In the genomic region with DNA sequence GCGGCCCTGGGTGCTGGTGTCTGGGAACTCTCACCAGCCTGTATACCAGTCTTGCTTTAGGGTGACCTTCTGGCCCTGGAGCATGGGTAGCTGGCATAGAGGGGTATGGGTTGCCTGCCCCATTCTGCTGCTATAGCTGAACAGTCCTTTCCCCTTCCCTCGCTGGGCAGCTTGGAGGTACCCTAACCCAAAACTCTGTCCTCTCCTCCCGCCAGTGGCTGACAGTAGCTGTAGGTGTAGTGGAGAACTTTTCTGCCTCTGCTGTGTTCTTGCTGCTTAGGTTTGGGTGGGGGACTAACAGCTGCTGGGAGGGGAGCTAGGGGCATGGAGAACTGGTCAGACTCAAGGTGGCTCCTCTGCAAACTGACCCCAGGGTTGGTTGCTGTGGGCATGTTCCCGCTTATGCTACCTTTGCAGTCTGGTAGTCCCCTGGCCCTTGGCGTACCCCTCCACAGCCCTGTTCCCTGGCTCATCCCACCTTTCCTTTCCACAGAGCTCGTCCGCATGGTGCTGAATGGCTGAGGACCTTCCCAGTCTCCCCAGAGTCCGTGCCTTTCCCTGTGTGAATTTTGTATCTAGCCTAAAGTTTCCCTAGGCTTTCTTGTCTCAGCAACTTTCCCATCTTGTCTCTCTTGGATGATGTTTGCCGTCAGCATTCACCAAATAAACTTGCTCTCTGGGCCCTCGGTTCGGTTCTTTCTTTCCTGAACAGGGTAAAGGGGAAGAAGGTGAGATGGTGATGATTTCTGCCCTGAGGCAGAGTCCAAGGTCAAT, we compare ENCODE assay signal across 8 cellular contexts. TPM values are rescaled to one million over a fixed set of nuclear protein-coding genes. Genes with fewer than 3 reads are reported as not detected.
DNase-seq lines count a peak whose midpoint lies in the region; ATAC-seq and TF ChIP-seq lines count a peak whose summit lies in the region.

No MANE protein-coding gene starts in this region.

- H3K9me3 Mint-ChIP-seq in CD4-positive, alpha-beta memory T cell: no peaks in the 10 kb centered on the region
- H3K9me3 Mint-ChIP-seq in endodermal cell: no peaks in the 10 kb centered on the region

- no peaks in the 10 kb centered on the region for H3K9me2 ChIP-seq in OCI-LY7 (ENCODE audit: insufficient read depth, low read length)

- H3K9me3 ChIP-seq in CD4-positive, alpha-beta memory T cell (ENCODE audit: control insufficient read depth in 1 of 2, low read length in 2 of 2): no peaks in the 10 kb centered on the region
- H3K9me3 ChIP-seq in OCI-LY7 (ENCODE audit: low read length) (no peaks in the 10 kb centered on the region), endodermal cell (ENCODE audit: control insufficient read depth, low read length) (no peaks in the 10 kb centered on the region), osteoblast (ENCODE audit: low read depth, low read length) (no peaks in the 10 kb centered on the region)

- H3K4me1 ChIP-seq in CD4-positive, alpha-beta memory T cell (ENCODE audit: insufficient read depth, low read length): peaks cover 38% of the 10 kb centered on the region
- H3K4me1 ChIP-seq in OCI-LY7 (ENCODE audit: insufficient read depth, low read length, poor library complexity, severe bottlenecking) (peaks cover 32% of the 10 kb centered on the region), endodermal cell (ENCODE audit: control insufficient read depth, insufficient read depth, low read length) (peaks cover 8% of the 10 kb centered on the region), osteoblast (ENCODE audit: insufficient read depth, low read length) (peaks cover 25% of the 10 kb centered on the region)

- no peaks in the 10 kb centered on the region for H3K27me3 ChIP-seq in CD4-positive, alpha-beta memory T cell (ENCODE audit: insufficient read depth, low read length)
- H3K27me3 ChIP-seq in endodermal cell (ENCODE audit: control insufficient read depth, insufficient read depth, low read length, poor library complexity, severe bottlenecking) (no peaks in the 10 kb centered on the region), osteoblast (ENCODE audit: insufficient read depth, low read length) (no peaks in the 10 kb centered on the region)

- H3K4me2 ChIP-seq in OCI-LY7 (ENCODE audit: low read length) (peak overlapping the region; percentile 98), osteoblast (ENCODE audit: insufficient read depth, low read length) (peak overlapping the region; percentile 99)

- H3K79me2 ChIP-seq in OCI-LY7 (ENCODE audit: insufficient read depth, low read depth, low read length): peaks cover 30% of the 10 kb centered on the region
- peaks cover 40% of the 10 kb centered on the region for H3K79me2 ChIP-seq in osteoblast (ENCODE audit: insufficient read depth, low read length)

- CTCF ChIA-PET in CD4-positive, alpha-beta memory T cell (lab: Charles Lee; ENCODE audit: partially characterized antibody): interaction anchor here (0.7 to 3.2 kb wide), 13 partner anchors 9 to 44 kb away, joined by 3 to 12 read pairs (median 5); partner anchors contain the start of genes ESYT1, MYL6B, RPL41 and SMARCC2
- CTCF ChIA-PET in OCI-LY7 (lab: Charles Lee; ENCODE audit: unreplicated experiment): interaction anchor here (0.7 to 1.1 kb wide), 2 partner anchors 29 to 43 kb away, joined by 4 to 5 read pairs; partner anchors contain the start of gene ZC3H10

- peak overlapping the region; percentile 97 for H3K9ac ChIP-seq in endodermal cell (ENCODE audit: extremely low read depth, low read length, poor library complexity, severe bottlenecking)

- H2AFZ ChIP-seq in OCI-LY7 (ENCODE audit: low read length) (no peak overlapping the region), osteoblast (ENCODE audit: low read length) (no peak overlapping the region)

- WGBS in endodermal cell (ENCODE audit: insufficient coverage in 1 of 2, insufficient read length in 1 of 2), 2 experiments: 92 to 100% methylated on average over 7 to 10 of the region's 11 CpGs

- H3K27ac Mint-ChIP-seq in CD4-positive, alpha-beta memory T cell: peak overlapping the region; percentile 96 to 100 (median 99)
- H3K27ac Mint-ChIP-seq in endodermal cell: peak overlapping the region; percentile 99

- POLR2A ChIA-PET in CD4-positive, alpha-beta memory T cell (lab: Charles Lee; ENCODE audit: partially characterized antibody): interaction anchor here (0.8 to 10.8 kb wide), 12 partner anchors 13 to 306 kb away, joined by 3 to 236 read pairs (median 6); partner anchors contain the start of genes CNPY2, ESYT1, PA2G4 and RAB5B
- POLR2A ChIA-PET in OCI-LY7 (lab: Charles Lee): interaction anchor here (0.8 to 1.9 kb wide), 4 partner anchors 15 to 44 kb away, joined by 3 to 4 read pairs (median 3); no protein-coding TSS in a partner anchor

- H3K4me1 Mint-ChIP-seq in CD4-positive, alpha-beta memory T cell: peaks cover 28 to 63% (median 39%) of the 10 kb centered on the region in 4 donors
- H3K4me1 Mint-ChIP-seq in endodermal cell: peaks cover 47% of the 10 kb centered on the region

- BruUV-seq in OCI-LY7 (replicated peaks; lab: Mats Ljungman, UMichigan): no TSS peak

- ATAC-seq in HG03039 (IDR thresholded peaks at IDR 0.05; ENCODE audit: unreplicated experiment) (no peak), GM18498 (IDR thresholded peaks at IDR 0.05; ENCODE audit: unreplicated experiment) (no peak), HG03135 (IDR thresholded peaks at IDR 0.05; ENCODE audit: unreplicated experiment) (no peak)

- H3K4me3 Mint-ChIP-seq in CD4-positive, alpha-beta memory T cell: peak overlapping the region; percentile 93 to 100 (median 97)
- peak overlapping the region; percentile 96 for H3K4me3 Mint-ChIP-seq in endodermal cell

- peaks cover 39 to 73% of the 10 kb centered on the region in 2 donors for H3K36me3 Mint-ChIP-seq in CD4-positive, alpha-beta memory T cell
- H3K36me3 Mint-ChIP-seq in endodermal cell (ENCODE audit: low read depth): peaks cover 57% of the 10 kb centered on the region

- no peaks in the 10 kb centered on the region for H3K27me3 Mint-ChIP-seq in CD4-positive, alpha-beta memory T cell
- H3K27me3 Mint-ChIP-seq in endodermal cell (ENCODE audit: insufficient read depth): no peaks in the 10 kb centered on the region

- TF ChIP-seq CTCF in OCI-LY7 (conservative IDR thresholded peaks at IDR 0.05; ENCODE audit: low read length) (no peak), endodermal cell (conservative IDR thresholded peaks at IDR 0.05) (no peak), osteoblast (IDR thresholded peaks at IDR 0.05; ENCODE audit: extremely low read depth, low read depth, low read length) (no peak)

- intact Hi-C loops in CD4-positive, alpha-beta memory T cell (cut with micrococcal nuclease): no loop called here
- intact Hi-C loops in OCI-LY7 (cut with micrococcal nuclease; ENCODE audit: unreplicated experiment): no loop called here

- DNase-seq in CD4-positive, alpha-beta memory T cell: no peak
- DNase-seq in OCI-LY7 (ENCODE audit: low spot score) (no peak), endodermal cell (no peak), osteoblast (ENCODE audit: insufficient read length, low spot score, missing footprints) (no peak), NCI-H1092 treated with DMSO at 0.1 percent for 48 hours (lab: John Stamatoyannopoulos, UW) (no peak)

- peak overlapping the region; percentile 97 for H3K27ac ChIP-seq in CD4-positive, alpha-beta memory T cell (ENCODE audit: low read depth, low read length)
- H3K27ac ChIP-seq in OCI-LY7 (ENCODE audit: low read depth, low read length, poor library complexity, severe bottlenecking) (peak overlapping the region; percentile 68), endodermal cell (ENCODE audit: low read depth, low read length) (peak overlapping the region; percentile 21), osteoblast (ENCODE audit: low read depth, low read length) (peak overlapping the region; percentile 87)

- peaks cover 52% of the 10 kb centered on the region for H3K36me3 ChIP-seq in CD4-positive, alpha-beta memory T cell (ENCODE audit: insufficient read depth, low read length)
- H3K36me3 ChIP-seq in OCI-LY7 (ENCODE audit: insufficient read depth, low read length) (peaks cover 75% of the 10 kb centered on the region), endodermal cell (ENCODE audit: control insufficient read depth, insufficient read depth, low read length) (peaks cover 71% of the 10 kb centered on the region), osteoblast (ENCODE audit: insufficient read depth, low read length) (peaks cover 67% of the 10 kb centered on the region)

- peaks cover 9% of the 10 kb centered on the region; the same call in 1 of the 2 replicates for H4K20me1 ChIP-seq in OCI-LY7 (ENCODE audit: insufficient read depth, low read length)
- H4K20me1 ChIP-seq in osteoblast (ENCODE audit: insufficient read depth, low read length): peaks cover 44% of the 10 kb centered on the region

- peak overlapping the region; percentile 18 to 86 for H3K4me3 ChIP-seq in CD4-positive, alpha-beta memory T cell (ENCODE audit: low read length in 2 of 2)
- H3K4me3 ChIP-seq in OCI-LY7 (ENCODE audit: low read depth, low read length, poor library complexity, severe bottlenecking) (peak overlapping the region; percentile 98), endodermal cell (ENCODE audit: low read length) (peak overlapping the region; percentile 97), osteoblast (ENCODE audit: insufficient read depth, low read length) (peak overlapping the region; percentile 92)

RNA-seq across cellular contexts. Expression of gene MYL6, which starts 2.9 kb away (rescaled TPM):
- total RNA-seq in CD4-positive, alpha-beta memory T cell: 100 to 1,000 TPM; 567 to 589 TPM
- 1,000 to 10,000 TPM; 2,141 to 3,317 TPM for polyA plus RNA-seq in CD4-positive, alpha-beta memory T cell
- 574 and 654 TPM in 2 replicates for total RNA-seq in OCI-LY7 (2014; rRNA removed; shearing (Covaris generic))
- 415 and 468 TPM in 2 replicates for total RNA-seq in OCI-LY7 (2022)
- 1,000 to 10,000 TPM; 1,640 to 1,647 TPM for total RNA-seq in endodermal cell
- polyA plus RNA-seq in endodermal cell (2013, experiment 1 of 2): 1,347 TPM
- polyA plus RNA-seq in endodermal cell (2013, experiment 2 of 2): 1,436 TPM
- 848 and 873 TPM in 2 replicates for total RNA-seq in osteoblast

RNA-seq across cellular contexts. Expression of gene MYL6B, which starts 8.7 kb away (rescaled TPM):
- total RNA-seq in CD4-positive, alpha-beta memory T cell: 1 to 10 TPM; 2.6 to 3.4 TPM
- 1 to 10 TPM; 1.8 to 4.8 TPM for polyA plus RNA-seq in CD4-positive, alpha-beta memory T cell
- 56.6 and 105 TPM in 2 replicates for total RNA-seq in OCI-LY7 (2014; rRNA removed; shearing (Covaris generic))
- total RNA-seq in OCI-LY7 (2022) (62.6 and 77.6 TPM in 2 replicates), endodermal cell (100 to 1,000 TPM; 153 to 191 TPM), osteoblast (49.8 and 53.9 TPM in 2 replicates)
- polyA plus RNA-seq in endodermal cell (2013, experiment 1 of 2): 175 TPM
- polyA plus RNA-seq in endodermal cell (2013, experiment 2 of 2): 170 TPM

RNA-seq across cellular contexts. Expression of gene SMARCC2, which starts 28.2 kb away (rescaled TPM):
- total RNA-seq in CD4-positive, alpha-beta memory T cell: 100 to 1,000 TPM; 192 to 199 TPM
- polyA plus RNA-seq in CD4-positive, alpha-beta memory T cell: 10 to 100 TPM; 27.0 to 90.9 TPM
- total RNA-seq in OCI-LY7 (2014; rRNA removed; shearing (Covaris generic)): 59.7 and 68.3 TPM in 2 replicates
- total RNA-seq in OCI-LY7 (2022) (137 and 162 TPM in 2 replicates), endodermal cell (100 to 1,000 TPM; 127 to 129 TPM), osteoblast (65.9 and 70.4 TPM in 2 replicates)
- polyA plus RNA-seq in endodermal cell (2013, experiment 1 of 2): 114 TPM
- 107 TPM for polyA plus RNA-seq in endodermal cell (2013, experiment 2 of 2)

RNA-seq across cellular contexts. Expression of gene ESYT1, which starts 33.0 kb away (rescaled TPM):
- 100 to 1,000 TPM; 249 to 258 TPM for total RNA-seq in CD4-positive, alpha-beta memory T cell
- 100 to 1,000 TPM; 395 to 690 TPM for polyA plus RNA-seq in CD4-positive, alpha-beta memory T cell
- 74.6 and 85.9 TPM in 2 replicates for total RNA-seq in OCI-LY7 (2014; rRNA removed; shearing (Covaris generic))
- total RNA-seq in OCI-LY7 (2022): 108 and 112 TPM in 2 replicates
- 100 to 1,000 TPM in 1 of 2 donors, 10 to 100 TPM in 1; 97.0 to 118 TPM for total RNA-seq in endodermal cell
- 55.5 TPM for polyA plus RNA-seq in endodermal cell (2013, experiment 1 of 2)
- 64.1 TPM for polyA plus RNA-seq in endodermal cell (2013, experiment 2 of 2)
- 239 and 304 TPM in 2 replicates for total RNA-seq in osteoblast

RNA-seq across cellular contexts. Expression of gene ZC3H10, which starts 43.0 kb away (rescaled TPM):
- 10 to 100 TPM; 16.3 to 19.6 TPM for total RNA-seq in CD4-positive, alpha-beta memory T cell
- polyA plus RNA-seq in CD4-positive, alpha-beta memory T cell: 1 to 10 TPM in 1 of 2 donors, under 1 TPM in 1; 0.27 to 3.9 TPM
- total RNA-seq in OCI-LY7 (2014; rRNA removed; shearing (Covaris generic)): 11.9 and 12.6 TPM in 2 replicates
- total RNA-seq in OCI-LY7 (2022) (15.8 and 16.5 TPM in 2 replicates), endodermal cell (1 to 10 TPM; 7.9 to 9.1 TPM), osteoblast (9.0 and 10.6 TPM in 2 replicates)
- 6.1 TPM for polyA plus RNA-seq in endodermal cell (2013, experiment 1 of 2)
- polyA plus RNA-seq in endodermal cell (2013, experiment 2 of 2): 4.3 TPM

Comparison
In these comparisons a context has a peak if more than half of its experiments do, and no peak if none do; other contexts are left out.
1. H3K27ac ChIP-seq: peak in every context shown above with its lines; median percentile 97 in CD4-positive, alpha-beta memory T cell; 87 in osteoblast; 68 in OCI-LY7; 21 in endodermal cell.
2. RNA of gene MYL6B, which starts 8.7 kb away (total RNA-seq): 153 to 191 TPM in endodermal cell, 56.6 to 105 TPM in OCI-LY7 and 49.8 to 53.9 TPM in osteoblast; 2.6 to 3.4 TPM in CD4-positive, alpha-beta memory T cell; every median in the first group is over 10 times any median in the second.
3. Peak in every context shown above with its lines, with median percentiles within 50 percentile points of each other: H3K4me3 ChIP-seq.